ENCODE assay signal across 1 cellular context in the genomic region with DNA sequence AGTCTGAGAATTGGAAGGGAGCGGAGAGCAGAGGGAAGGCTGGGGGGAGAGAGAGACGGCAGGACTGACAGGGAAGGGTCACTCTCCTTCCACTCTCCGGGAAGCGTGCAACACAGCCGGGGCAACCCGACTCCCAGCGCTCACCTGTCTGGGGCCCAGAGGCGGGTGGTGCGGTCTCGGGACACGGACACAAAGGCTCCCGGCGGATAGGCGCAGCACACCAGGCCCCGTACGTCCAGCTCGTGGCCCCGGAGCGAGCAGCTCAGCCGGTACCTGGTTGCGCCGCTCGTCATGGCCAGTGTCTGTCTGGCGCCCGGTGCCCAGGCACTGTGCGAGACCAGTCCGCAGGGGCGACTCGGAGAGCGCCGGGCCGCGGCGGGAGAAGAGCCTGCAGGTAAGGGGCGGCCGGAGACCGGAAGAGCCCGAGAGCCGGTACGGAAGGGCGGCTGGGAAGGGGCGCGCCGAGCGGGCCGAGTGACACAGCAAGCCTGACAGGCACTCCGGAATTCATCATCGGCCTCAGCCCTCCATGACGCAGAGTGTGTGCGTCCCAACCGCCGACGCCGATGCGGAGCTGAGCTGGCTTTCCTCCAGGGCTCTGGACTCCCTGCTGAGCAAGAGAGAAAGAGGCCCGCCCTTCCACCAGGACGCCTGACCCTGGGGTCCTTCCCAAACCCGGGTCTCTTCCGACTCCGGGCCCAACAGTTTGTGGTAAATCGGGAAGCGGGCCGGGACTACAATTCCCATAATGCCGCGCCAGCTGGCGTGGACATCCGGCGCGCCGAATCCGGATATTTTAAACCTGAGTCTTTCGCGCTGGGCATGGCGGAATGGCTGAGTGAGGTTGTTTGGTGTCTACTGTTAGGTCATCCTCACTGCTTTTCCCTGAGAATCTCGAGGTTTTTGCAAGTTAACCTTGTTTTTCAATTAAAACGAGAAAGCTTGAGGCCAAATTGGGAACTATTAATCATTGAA.
A peak's percentile ranks its signal among the peaks of the same experiment; 100 is the strongest.
TF ChIP-seq lines count a peak whose summit lies in the region.

A gene (minus strand): TSS at position 490 of the 975 bp plus-strand sequence. CDS start 197 bp downstream, at position 293.

TF ChIP-seq in K562, 482 proteins besides CTCF, POLR2A, EP300 and RAD21 (continued from another document and continues in another):
- TF ChIP-seq, protein P1, sequence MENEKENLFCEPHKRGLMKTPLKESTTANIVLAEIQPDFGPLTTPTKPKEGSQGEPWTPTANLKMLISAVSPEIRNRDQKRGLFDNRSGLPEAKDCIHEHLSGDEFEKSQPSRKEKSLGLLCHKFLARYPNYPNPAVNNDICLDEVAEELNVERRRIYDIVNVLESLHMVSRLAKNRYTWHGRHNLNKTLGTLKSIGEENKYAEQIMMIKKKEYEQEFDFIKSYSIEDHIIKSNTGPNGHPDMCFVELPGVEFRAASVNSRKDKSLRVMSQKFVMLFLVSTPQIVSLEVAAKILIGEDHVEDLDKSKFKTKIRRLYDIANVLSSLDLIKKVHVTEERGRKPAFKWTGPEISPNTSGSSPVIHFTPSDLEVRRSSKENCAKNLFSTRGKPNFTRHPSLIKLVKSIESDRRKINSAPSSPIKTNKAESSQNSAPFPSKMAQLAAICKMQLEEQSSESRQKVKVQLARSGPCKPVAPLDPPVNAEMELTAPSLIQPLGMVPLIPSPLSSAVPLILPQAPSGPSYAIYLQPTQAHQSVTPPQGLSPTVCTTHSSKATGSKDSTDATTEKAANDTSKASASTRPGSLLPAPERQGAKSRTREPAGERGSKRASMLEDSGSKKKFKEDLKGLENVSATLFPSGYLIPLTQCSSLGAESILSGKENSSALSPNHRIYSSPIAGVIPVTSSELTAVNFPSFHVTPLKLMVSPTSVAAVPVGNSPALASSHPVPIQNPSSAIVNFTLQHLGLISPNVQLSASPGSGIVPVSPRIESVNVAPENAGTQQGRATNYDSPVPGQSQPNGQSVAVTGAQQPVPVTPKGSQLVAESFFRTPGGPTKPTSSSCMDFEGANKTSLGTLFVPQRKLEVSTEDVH (IDR thresholded peaks at IDR 0.05; ENCODE audit: low read depth, partially characterized antibody): peak; percentile 61
- no peak for TF ChIP-seq RAD51 (IDR thresholded peaks at IDR 0.05; ENCODE audit: borderline replicate concordance, low read depth)
- TF ChIP-seq CC2D1A (IDR thresholded peaks at IDR 0.05): no peak
- no peak for TF ChIP-seq GABPB2 (CRISPR knock-in tag; conservative IDR thresholded peaks at IDR 0.05)
- no peak for TF ChIP-seq IFI16 (CRISPR knock-in tag; IDR thresholded peaks at IDR 0.05)
- no peak for TF ChIP-seq ZNF696 (CRISPR knock-in tag; conservative IDR thresholded peaks at IDR 0.05)
- TF ChIP-seq ZNF224 (CRISPR knock-in tag; IDR thresholded peaks at IDR 0.05): no peak
- TF ChIP-seq TSC22D4 (tag; IDR thresholded peaks at IDR 0.05): no peak
- no peak for TF ChIP-seq FOS (IDR thresholded peaks at IDR 0.05; ENCODE audit: extremely low read depth, insufficient read length)
- TF ChIP-seq TAF7 (tag; IDR thresholded peaks at IDR 0.05): 0 out of 2 replicates have a peak, but pooled peaks have one; percentile 14
- TF ChIP-seq, protein P2, sequence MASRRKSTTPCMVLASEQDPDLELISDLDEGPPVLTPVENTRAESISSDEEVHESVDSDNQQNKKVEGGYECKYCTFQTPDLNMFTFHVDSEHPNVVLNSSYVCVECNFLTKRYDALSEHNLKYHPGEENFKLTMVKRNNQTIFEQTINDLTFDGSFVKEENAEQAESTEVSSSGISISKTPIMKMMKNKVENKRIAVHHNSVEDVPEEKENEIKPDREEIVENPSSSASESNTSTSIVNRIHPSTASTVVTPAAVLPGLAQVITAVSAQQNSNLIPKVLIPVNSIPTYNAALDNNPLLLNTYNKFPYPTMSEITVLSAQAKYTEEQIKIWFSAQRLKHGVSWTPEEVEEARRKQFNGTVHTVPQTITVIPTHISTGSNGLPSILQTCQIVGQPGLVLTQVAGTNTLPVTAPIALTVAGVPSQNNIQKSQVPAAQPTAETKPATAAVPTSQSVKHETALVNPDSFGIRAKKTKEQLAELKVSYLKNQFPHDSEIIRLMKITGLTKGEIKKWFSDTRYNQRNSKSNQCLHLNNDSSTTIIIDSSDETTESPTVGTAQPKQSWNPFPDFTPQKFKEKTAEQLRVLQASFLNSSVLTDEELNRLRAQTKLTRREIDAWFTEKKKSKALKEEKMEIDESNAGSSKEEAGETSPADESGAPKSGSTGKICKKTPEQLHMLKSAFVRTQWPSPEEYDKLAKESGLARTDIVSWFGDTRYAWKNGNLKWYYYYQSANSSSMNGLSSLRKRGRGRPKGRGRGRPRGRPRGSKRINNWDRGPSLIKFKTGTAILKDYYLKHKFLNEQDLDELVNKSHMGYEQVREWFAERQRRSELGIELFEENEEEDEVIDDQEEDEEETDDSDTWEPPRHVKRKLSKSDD (conservative IDR thresholded peaks at IDR 0.05; ENCODE audit: low read length): no peak
- no peak for TF ChIP-seq ZNF584 (CRISPR knock-in tag; IDR thresholded peaks at IDR 0.05; ENCODE audit: low read depth)
- TF ChIP-seq, protein P3, sequence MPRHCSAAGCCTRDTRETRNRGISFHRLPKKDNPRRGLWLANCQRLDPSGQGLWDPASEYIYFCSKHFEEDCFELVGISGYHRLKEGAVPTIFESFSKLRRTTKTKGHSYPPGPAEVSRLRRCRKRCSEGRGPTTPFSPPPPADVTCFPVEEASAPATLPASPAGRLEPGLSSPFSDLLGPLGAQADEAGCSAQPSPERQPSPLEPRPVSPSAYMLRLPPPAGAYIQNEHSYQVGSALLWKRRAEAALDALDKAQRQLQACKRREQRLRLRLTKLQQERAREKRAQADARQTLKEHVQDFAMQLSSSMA (CRISPR knock-in tag; IDR thresholded peaks at IDR 0.05): no peak
- TF ChIP-seq, protein P4, sequence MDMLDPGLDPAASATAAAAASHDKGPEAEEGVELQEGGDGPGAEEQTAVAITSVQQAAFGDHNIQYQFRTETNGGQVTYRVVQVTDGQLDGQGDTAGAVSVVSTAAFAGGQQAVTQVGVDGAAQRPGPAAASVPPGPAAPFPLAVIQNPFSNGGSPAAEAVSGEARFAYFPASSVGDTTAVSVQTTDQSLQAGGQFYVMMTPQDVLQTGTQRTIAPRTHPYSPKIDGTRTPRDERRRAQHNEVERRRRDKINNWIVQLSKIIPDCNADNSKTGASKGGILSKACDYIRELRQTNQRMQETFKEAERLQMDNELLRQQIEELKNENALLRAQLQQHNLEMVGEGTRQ (CRISPR knock-in tag; IDR thresholded peaks at IDR 0.05): no peak
- peak; percentile 51; the same call in 1 of the 2 replicates for TF ChIP-seq ATF7 (IDR thresholded peaks at IDR 0.05)
- TF ChIP-seq, protein P5, sequence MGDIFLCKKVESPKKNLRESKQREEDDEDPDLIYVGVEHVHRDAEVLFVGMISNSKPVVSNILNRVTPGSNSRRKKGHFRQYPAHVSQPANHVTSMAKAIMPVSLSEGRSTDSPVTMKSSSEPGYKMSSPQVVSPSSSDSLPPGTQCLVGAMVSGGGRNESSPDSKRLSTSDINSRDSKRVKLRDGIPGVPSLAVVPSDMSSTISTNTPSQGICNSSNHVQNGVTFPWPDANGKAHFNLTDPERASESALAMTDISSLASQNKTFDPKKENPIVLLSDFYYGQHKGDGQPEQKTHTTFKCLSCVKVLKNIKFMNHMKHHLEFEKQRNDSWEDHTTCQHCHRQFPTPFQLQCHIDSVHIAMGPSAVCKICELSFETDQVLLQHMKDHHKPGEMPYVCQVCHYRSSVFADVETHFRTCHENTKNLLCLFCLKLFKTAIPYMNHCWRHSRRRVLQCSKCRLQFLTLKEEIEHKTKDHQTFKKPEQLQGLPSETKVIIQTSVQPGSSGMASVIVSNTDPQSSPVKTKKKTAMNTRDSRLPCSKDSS (IDR thresholded peaks at IDR 0.05; ENCODE audit: low read depth, partially characterized antibody): no peak
- TF ChIP-seq NFIX (CRISPR knock-in tag; IDR thresholded peaks at IDR 0.05; ENCODE audit: low read depth): no peak
- TF ChIP-seq POLR2G (IDR thresholded peaks at IDR 0.05; ENCODE audit: low read depth, low read length): peak; percentile 78
- TF ChIP-seq CREM (IDR thresholded peaks at IDR 0.05; ENCODE audit: low read depth): peak; percentile 98
- no peak for TF ChIP-seq NR2C2 (CRISPR knock-in tag; IDR thresholded peaks at IDR 0.05)
- TF ChIP-seq NR2C2 (tag; IDR thresholded peaks at IDR 0.05): peak; percentile 74
- no peak for TF ChIP-seq ILF3 (IDR thresholded peaks at IDR 0.05; ENCODE audit: borderline replicate concordance)
- TF ChIP-seq ELF1 (tag; IDR thresholded peaks at IDR 0.05): peak; percentile 71
- TF ChIP-seq, protein P6, sequence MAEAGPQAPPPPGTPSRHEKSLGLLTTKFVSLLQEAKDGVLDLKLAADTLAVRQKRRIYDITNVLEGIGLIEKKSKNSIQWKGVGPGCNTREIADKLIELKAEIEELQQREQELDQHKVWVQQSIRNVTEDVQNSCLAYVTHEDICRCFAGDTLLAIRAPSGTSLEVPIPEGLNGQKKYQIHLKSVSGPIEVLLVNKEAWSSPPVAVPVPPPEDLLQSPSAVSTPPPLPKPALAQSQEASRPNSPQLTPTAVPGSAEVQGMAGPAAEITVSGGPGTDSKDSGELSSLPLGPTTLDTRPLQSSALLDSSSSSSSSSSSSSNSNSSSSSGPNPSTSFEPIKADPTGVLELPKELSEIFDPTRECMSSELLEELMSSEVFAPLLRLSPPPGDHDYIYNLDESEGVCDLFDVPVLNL (CRISPR knock-in tag; IDR thresholded peaks at IDR 0.05; ENCODE audit: low read depth): peak; percentile 74; the same call in 1 of the 2 replicates
- peak in 1 of 2 experiments; percentile 18; a peak in 1 of 4 replicates for TF ChIP-seq SIN3A (IDR thresholded peaks at IDR 0.05; ENCODE audit: borderline replicate concordance in 2 of 2, control insufficient read depth in 1 of 2, low read depth in 2 of 2, low read length in 2 of 2)
- TF ChIP-seq, protein P7, sequence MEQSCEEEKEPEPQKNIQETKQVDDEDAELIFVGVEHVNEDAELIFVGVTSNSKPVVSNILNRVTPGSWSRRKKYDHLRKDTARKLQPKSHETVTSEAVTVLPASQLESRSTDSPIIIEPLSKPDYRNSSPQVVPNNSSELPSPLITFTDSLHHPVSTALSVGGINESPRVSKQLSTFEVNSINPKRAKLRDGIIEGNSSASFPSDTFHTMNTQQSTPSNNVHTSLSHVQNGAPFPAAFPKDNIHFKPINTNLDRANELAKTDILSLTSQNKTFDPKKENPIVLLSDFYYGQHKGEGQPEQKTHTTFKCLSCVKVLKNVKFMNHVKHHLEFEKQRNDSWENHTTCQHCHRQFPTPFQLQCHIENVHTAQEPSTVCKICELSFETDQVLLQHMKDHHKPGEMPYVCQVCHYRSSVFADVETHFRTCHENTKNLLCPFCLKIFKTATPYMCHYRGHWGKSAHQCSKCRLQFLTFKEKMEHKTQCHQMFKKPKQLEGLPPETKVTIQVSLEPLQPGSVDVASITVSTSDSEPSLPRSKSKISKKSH (CRISPR knock-in tag; IDR thresholded peaks at IDR 0.05): no peak
- TF ChIP-seq, protein P8, sequence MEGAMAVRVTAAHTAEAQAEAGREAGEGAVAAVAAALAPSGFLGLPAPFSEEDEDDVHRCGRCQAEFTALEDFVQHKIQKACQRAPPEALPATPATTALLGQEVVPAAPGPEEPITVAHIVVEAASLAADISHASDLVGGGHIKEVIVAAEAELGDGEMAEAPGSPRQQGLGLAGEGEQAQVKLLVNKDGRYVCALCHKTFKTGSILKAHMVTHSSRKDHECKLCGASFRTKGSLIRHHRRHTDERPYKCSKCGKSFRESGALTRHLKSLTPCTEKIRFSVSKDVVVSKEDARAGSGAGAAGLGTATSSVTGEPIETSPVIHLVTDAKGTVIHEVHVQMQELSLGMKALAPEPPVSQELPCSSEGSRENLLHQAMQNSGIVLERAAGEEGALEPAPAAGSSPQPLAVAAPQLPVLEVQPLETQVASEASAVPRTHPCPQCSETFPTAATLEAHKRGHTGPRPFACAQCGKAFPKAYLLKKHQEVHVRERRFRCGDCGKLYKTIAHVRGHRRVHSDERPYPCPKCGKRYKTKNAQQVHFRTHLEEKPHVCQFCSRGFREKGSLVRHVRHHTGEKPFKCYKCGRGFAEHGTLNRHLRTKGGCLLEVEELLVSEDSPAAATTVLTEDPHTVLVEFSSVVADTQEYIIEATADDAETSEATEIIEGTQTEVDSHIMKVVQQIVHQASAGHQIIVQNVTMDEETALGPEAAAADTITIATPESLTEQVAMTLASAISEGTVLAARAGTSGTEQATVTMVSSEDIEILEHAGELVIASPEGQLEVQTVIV (CRISPR knock-in tag; IDR thresholded peaks at IDR 0.05; ENCODE audit: borderline replicate concordance): no peak
- TF ChIP-seq HDAC1 (IDR thresholded peaks at IDR 0.05): peak in 1 of 2 experiments; percentile 38; a peak in 1 of 4 replicates
- TF ChIP-seq, protein P9, sequence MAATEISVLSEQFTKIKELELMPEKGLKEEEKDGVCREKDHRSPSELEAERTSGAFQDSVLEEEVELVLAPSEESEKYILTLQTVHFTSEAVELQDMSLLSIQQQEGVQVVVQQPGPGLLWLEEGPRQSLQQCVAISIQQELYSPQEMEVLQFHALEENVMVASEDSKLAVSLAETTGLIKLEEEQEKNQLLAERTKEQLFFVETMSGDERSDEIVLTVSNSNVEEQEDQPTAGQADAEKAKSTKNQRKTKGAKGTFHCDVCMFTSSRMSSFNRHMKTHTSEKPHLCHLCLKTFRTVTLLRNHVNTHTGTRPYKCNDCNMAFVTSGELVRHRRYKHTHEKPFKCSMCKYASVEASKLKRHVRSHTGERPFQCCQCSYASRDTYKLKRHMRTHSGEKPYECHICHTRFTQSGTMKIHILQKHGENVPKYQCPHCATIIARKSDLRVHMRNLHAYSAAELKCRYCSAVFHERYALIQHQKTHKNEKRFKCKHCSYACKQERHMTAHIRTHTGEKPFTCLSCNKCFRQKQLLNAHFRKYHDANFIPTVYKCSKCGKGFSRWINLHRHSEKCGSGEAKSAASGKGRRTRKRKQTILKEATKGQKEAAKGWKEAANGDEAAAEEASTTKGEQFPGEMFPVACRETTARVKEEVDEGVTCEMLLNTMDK (IDR thresholded peaks at IDR 0.05; ENCODE audit: borderline replicate concordance, insufficient read depth, low read depth, low read length, poor library complexity, severe bottlenecking): no peak
- TF ChIP-seq, protein P10, sequence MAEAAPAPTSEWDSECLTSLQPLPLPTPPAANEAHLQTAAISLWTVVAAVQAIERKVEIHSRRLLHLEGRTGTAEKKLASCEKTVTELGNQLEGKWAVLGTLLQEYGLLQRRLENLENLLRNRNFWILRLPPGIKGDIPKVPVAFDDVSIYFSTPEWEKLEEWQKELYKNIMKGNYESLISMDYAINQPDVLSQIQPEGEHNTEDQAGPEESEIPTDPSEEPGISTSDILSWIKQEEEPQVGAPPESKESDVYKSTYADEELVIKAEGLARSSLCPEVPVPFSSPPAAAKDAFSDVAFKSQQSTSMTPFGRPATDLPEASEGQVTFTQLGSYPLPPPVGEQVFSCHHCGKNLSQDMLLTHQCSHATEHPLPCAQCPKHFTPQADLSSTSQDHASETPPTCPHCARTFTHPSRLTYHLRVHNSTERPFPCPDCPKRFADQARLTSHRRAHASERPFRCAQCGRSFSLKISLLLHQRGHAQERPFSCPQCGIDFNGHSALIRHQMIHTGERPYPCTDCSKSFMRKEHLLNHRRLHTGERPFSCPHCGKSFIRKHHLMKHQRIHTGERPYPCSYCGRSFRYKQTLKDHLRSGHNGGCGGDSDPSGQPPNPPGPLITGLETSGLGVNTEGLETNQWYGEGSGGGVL (CRISPR knock-in tag; IDR thresholded peaks at IDR 0.05): no peak
- no peak for TF ChIP-seq ZNF830 (CRISPR knock-in tag; IDR thresholded peaks at IDR 0.05)
- peak; percentile 59 to 61 for TF ChIP-seq NRF1 (conservative IDR thresholded peaks at IDR 0.05 in 1 of 2, IDR thresholded peaks at IDR 0.05 in 1 of 2)
- TF ChIP-seq, protein P11, sequence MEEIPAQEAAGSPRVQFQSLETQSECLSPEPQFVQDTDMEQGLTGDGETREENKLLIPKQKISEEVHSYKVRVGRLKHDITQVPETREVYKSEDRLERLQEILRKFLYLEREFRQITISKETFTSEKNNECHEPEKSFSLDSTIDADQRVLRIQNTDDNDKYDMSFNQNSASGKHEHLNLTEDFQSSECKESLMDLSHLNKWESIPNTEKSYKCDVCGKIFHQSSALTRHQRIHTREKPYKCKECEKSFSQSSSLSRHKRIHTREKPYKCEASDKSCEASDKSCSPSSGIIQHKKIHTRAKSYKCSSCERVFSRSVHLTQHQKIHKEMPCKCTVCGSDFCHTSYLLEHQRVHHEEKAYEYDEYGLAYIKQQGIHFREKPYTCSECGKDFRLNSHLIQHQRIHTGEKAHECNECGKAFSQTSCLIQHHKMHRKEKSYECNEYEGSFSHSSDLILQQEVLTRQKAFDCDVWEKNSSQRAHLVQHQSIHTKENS (CRISPR knock-in tag; IDR thresholded peaks at IDR 0.05): no peak
